ENCODE assay signal across 10 cellular contexts in the genomic region with DNA sequence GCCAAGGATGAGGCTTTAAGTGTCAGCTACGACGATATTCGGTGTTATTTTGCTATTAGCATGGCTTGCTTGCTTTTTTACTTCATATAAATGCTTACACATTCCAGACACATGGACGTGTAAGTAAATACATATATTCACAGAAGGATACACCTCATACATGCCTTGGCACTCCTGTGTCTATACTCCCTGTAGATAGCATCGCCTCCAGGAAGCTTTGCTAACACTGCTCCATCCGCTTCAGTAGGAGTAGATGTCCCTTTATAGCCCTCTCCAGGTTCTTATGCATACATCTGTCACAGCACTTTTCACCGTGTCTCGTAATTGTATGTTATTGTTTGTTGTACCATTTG. TPM values are rescaled to one million over a fixed set of nuclear protein-coding genes. Genes with fewer than 3 reads are reported as not detected.
DNase-seq lines count a peak whose midpoint lies in the region; ATAC-seq and TF ChIP-seq lines count a peak whose summit lies in the region.
"Had no signal": no experiment of that assay in that cellular context is flagged by ENCODE, and none has a peak within 500 bp of the region (broad histone marks: within the 10 kb centered on the region; RNA-seq: fewer than 3 reads in every experiment).

No MANE protein-coding gene starts in this region.

- H3K4me1 Mint-ChIP-seq in type B pancreatic cell (ENCODE audit: unreplicated experiment), result peaks cover 20% of the 10 kb centered on the region
- H3K4me1 Mint-ChIP-seq in activated naive CD4-positive, alpha-beta T cell treated with anti-CD3 and anti-CD28 coated beads for 36 hours (ENCODE audit: low read depth), result peaks cover 11% of the 10 kb centered on the region

- H3K9me3 ChIP-seq in ascending aorta (no peaks in the 10 kb centered on the region), lower lobe of right lung (no peaks in the 10 kb centered on the region)
- H3K9me3 ChIP-seq: SK-N-SH had no signal

- no peaks in the 10 kb centered on the region for H3K27me3 Mint-ChIP-seq in type B pancreatic cell
- H3K27me3 Mint-ChIP-seq in activated naive CD4-positive, alpha-beta T cell treated with anti-CD3 and anti-CD28 coated beads for 36 hours (ENCODE audit: low read depth), result peaks cover 39% of the 10 kb centered on the region

- H3K4me3 ChIP-seq in ascending aorta (peak overlapping the region; percentile 29 to 62), lower lobe of right lung (peak overlapping the region; percentile 47)

- H3K27me3 ChIP-seq in ascending aorta, result no peaks in the 10 kb centered on the region
- no peaks in the 10 kb centered on the region for H3K27me3 ChIP-seq in lower lobe of right lung (ENCODE audit: low read depth)

- peak overlapping the region; percentile 86 for H3K4me3 Mint-ChIP-seq in type B pancreatic cell
- no peak overlapping the region for H3K4me3 Mint-ChIP-seq in activated naive CD4-positive, alpha-beta T cell treated with anti-CD3 and anti-CD28 coated beads for 36 hours

- no peaks in the 10 kb centered on the region for H3K9me3 Mint-ChIP-seq in type B pancreatic cell
- H3K9me3 Mint-ChIP-seq in activated naive CD4-positive, alpha-beta T cell treated with anti-CD3 and anti-CD28 coated beads for 36 hours, result no peaks in the 10 kb centered on the region

- no peak overlapping the region for H3K27ac ChIP-seq in ascending aorta
- no peak overlapping the region for H3K27ac ChIP-seq in lower lobe of right lung

- TF ChIP-seq CTCF in ascending aorta (IDR thresholded peaks at IDR 0.05), result no peak
- no peak for TF ChIP-seq CTCF in lower lobe of right lung (IDR thresholded peaks at IDR 0.05)
- no peak for TF ChIP-seq CTCF in type B pancreatic cell (conservative IDR thresholded peaks at IDR 0.05)

- intact Hi-C loops in Right ventricle myocardium inferior (cut with DNase I), result no loop called here
- intact Hi-C loops in cardiac septum (cut with DNase I), result no loop called here
- intact Hi-C loops in ascending aorta (cut with DNase I), result no loop called here
- intact Hi-C loops in lower lobe of right lung (cut with DNase I), result no loop called here
- intact Hi-C loops in activated naive CD4-positive, alpha-beta T cell treated with anti-CD3 and anti-CD28 coated beads for 36 hours (cut with micrococcal nuclease), result no loop called here

- H3K36me3 Mint-ChIP-seq in type B pancreatic cell, result no peaks in the 10 kb centered on the region
- no peaks in the 10 kb centered on the region for H3K36me3 Mint-ChIP-seq in activated naive CD4-positive, alpha-beta T cell treated with anti-CD3 and anti-CD28 coated beads for 36 hours (ENCODE audit: low read depth)

- ATAC-seq in Right ventricle myocardium inferior (peak; percentile 26), lower lobe of right lung (no peak), left lobe of liver (no peak)

- H3K36me3 ChIP-seq in ascending aorta (no peaks in the 10 kb centered on the region), lower lobe of right lung (no peaks in the 10 kb centered on the region)

- H3K27ac Mint-ChIP-seq in type B pancreatic cell, result peak overlapping the region; percentile 89
- no peak overlapping the region for H3K27ac Mint-ChIP-seq in activated naive CD4-positive, alpha-beta T cell treated with anti-CD3 and anti-CD28 coated beads for 36 hours

- DNase-seq in Right ventricle myocardium inferior (ENCODE audit: missing footprints) (no peak), cardiac septum (ENCODE audit: low spot score) (no peak), ascending aorta (ENCODE audit: low spot score in 2 of 2) (no peak), lower lobe of right lung (no peak), type B pancreatic cell (ENCODE audit: extremely low spot score, unreplicated experiment) (no peak), left lobe of liver (ENCODE audit: low spot score) (no peak), midbrain (lab: John Stamatoyannopoulos, UW) (no peak)
- no peak for DNase-seq in activated naive CD4-positive, alpha-beta T cell treated with anti-CD3 and anti-CD28 coated beads for 36 hours
- DNase-seq: stimulated activated naive CD4-positive, alpha-beta T cell had no signal

- CTCF ChIA-PET in activated naive CD4-positive, alpha-beta T cell treated with anti-CD3 and anti-CD28 coated beads for 36 hours (lab: Charles Lee), result no interaction called here

- H3K4me1 ChIP-seq in ascending aorta, result no peaks in the 10 kb centered on the region
- H3K4me1 ChIP-seq in lower lobe of right lung, result peaks cover 11% of the 10 kb centered on the region

RNA-seq across cellular contexts. Expression of a gene that starts 27.5 kb away (rescaled TPM):
- total RNA-seq in Right ventricle myocardium inferior (15.4 TPM), cardiac septum (10.1 TPM), ascending aorta (1.3 TPM), lower lobe of right lung (9.0 TPM), type B pancreatic cell (ENCODE audit: low replicate concordance) (83.8 and 163 TPM in 2 replicates), left lobe of liver (5.0 TPM)
- total RNA-seq in activated naive CD4-positive, alpha-beta T cell treated with anti-CD3 and anti-CD28 coated beads for 36 hours, result 1 to 10 TPM; 1.7 to 1.9 TPM
